In genomic region chr13:30429721-30430694, GRCh38 we compare ENCODE assay signal across 8 cellular contexts. TPM values are rescaled to one million over a fixed set of nuclear protein-coding genes. Genes with fewer than 3 reads are reported as not detected.
DNase-seq lines count a peak whose midpoint lies in the region; ATAC-seq and TF ChIP-seq lines count a peak whose summit lies in the region.

No MANE protein-coding gene starts in this region.

- H3K9ac ChIP-seq in skeletal muscle satellite cell (ENCODE audit: low read depth, low read length), result peak overlapping the region; percentile 23

- H3K36me3 ChIP-seq in skeletal muscle satellite cell (ENCODE audit: insufficient read depth, low read length), result no peaks in the 10 kb centered on the region

- H3K4me3 ChIP-seq in skeletal muscle satellite cell (ENCODE audit: low read length), result peak overlapping the region; percentile 48

- peak overlapping the region; percentile 68 for H3K4me2 ChIP-seq in skeletal muscle satellite cell (ENCODE audit: low read length)

- no peaks in the 10 kb centered on the region for H3K27me3 ChIP-seq in skeletal muscle satellite cell (ENCODE audit: control insufficient read depth, insufficient read depth, low read length)

- in situ Hi-C loops in GM13977 (cut with MboI; ENCODE audit: low pct_unique_long_range_greater_than_20kb, low sequenced_read_pairs, unreplicated experiment), result no loop called here

- no peaks in the 10 kb centered on the region for H3K27me3 Mint-ChIP-seq in central memory CD8-positive, alpha-beta T cell

- H3K4me1 ChIP-seq in skeletal muscle satellite cell (ENCODE audit: control insufficient read depth, insufficient read depth, low read length), result peaks cover 36% of the 10 kb centered on the region

- H3K4me1 Mint-ChIP-seq in central memory CD8-positive, alpha-beta T cell, result peaks cover 7% of the 10 kb centered on the region

- no peak for TF ChIP-seq CTCF in GM13977 (IDR thresholded peaks at IDR 0.05; ENCODE audit: extremely low read depth, insufficient read depth, missing control alignments)

- DNase-seq in GM13977 (ENCODE audit: low spot score), result peak; percentile 31
- DNase-seq in HCEC 1CT, result peak; percentile 88
- peak; percentile 61 for DNase-seq in NCI-H226
- no peak for DNase-seq in central memory CD8-positive, alpha-beta T cell (ENCODE audit: low spot score in 2 of 2)
- no peak for DNase-seq in NCI-H1417 treated with DMSO at 0.1 percent for 48 hours (lab: John Stamatoyannopoulos, UW)
- DNase-seq in NCI-H1105 (lab: John Stamatoyannopoulos, UW), result no peak
- DNase-seq in NCI-H774 (lab: John Stamatoyannopoulos, UW), result no peak

- H3K36me3 Mint-ChIP-seq in central memory CD8-positive, alpha-beta T cell (ENCODE audit: insufficient read depth), result no peaks in the 10 kb centered on the region

- peak overlapping the region; percentile 68 for H3K27ac Mint-ChIP-seq in central memory CD8-positive, alpha-beta T cell (ENCODE audit: low read depth)

- no peaks in the 10 kb centered on the region for H3K9me3 ChIP-seq in skeletal muscle satellite cell (replicated peaks; ENCODE audit: low read length)

- H3K9me3 Mint-ChIP-seq in central memory CD8-positive, alpha-beta T cell, result no peaks in the 10 kb centered on the region

- H3K4me3 Mint-ChIP-seq in central memory CD8-positive, alpha-beta T cell, result no peak overlapping the region

- ATAC-seq in central memory CD8-positive, alpha-beta T cell (replicated peaks; ENCODE audit: extremely low read depth, poor library complexity, severe bottlenecking), result no peak

RNA-seq across cellular contexts. Expression of gene UBE2L5, which starts 7.7 kb away (rescaled TPM):
- total RNA-seq in skeletal muscle satellite cell (2012; rRNA removed), result not detected in 2 replicates

RNA-seq across cellular contexts. Expression of gene HMGB1, which starts 35.7 kb away (rescaled TPM):
- total RNA-seq in skeletal muscle satellite cell (2012; rRNA removed), result 111 and 136 TPM in 2 replicates

Comparison
In these comparisons a context has a peak if more than half of its experiments do, and no peak if none do; other contexts are left out.
1. DNase-seq: peak in GM13977 (single experiment), HCEC 1CT (single experiment) and NCI-H226 (single experiment); none in central memory CD8-positive, alpha-beta T cell (0 of 2), NCI-H1417 treated with DMSO at 0.1 percent for 48 hours (single experiment), NCI-H1105 (single experiment) and NCI-H774 (single experiment).